8 cellular contexts compared by ENCODE assay signal in the genomic region with DNA sequence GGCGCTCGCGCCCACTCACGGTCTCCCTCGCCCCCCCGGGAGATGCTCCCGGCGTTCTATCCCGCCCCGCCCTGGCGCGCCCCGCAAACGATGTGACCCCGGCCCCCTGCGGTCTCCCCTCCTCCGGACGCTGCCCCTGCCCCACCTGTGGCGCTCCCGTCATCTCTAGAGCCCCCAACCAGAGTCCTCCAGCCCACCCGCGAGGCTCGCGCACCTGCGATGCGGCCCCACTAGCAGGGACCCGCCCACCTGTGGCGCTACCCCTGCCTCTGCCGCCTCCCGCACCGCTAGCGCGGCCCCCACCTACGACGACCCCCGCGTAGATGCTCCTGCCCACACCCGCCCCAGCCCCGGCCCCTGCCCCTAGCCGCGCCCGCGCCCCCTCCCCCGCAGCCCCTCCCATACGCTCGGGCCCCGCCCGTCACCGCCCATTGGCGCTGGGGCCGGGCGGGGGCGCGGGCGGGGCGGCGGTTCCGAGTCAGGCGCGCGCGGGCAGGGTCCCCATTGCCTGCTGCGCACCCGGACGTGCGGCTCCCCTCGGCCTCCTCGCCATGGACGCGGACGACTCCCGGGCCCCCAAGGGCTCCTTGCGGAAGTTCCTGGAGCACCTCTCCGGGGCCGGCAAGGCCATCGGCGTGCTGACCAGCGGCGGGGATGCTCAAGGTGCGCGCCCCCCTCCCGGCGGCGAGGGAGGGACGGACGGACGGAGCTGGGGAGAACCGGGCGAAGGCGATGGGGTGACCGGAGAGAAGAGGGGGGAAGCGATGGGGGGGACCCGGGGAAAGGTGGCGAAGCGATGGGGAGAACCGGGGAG. TPM values are rescaled to one million over a fixed set of nuclear protein-coding genes. Genes with fewer than 3 reads are reported as not detected.
A peak's percentile ranks its signal among the peaks of the same experiment; 100 is the strongest.
DNase-seq lines count a peak whose midpoint lies in the region; ATAC-seq and TF ChIP-seq lines count a peak whose summit lies in the region.

A gene (plus strand): TSS at position 504 of the 814 bp plus-strand sequence. CDS start 48 bp downstream, at position 552.

- peak within 1 kb of the TSS; percentile 71 for H3K23ac ChIP-seq in IMR-90 (ENCODE audit: low read depth, low read length)

- peak within 1 kb of the TSS; percentile 53 for H2AK5ac ChIP-seq in IMR-90 (ENCODE audit: low read depth, low read length)

- H3K27ac ChIP-seq in IMR-90 (ENCODE audit: insufficient read depth, low read length) = peak within 1 kb of the TSS; percentile 94

- no peaks in the 10 kb centered on the region for H3K27me3 Mint-ChIP-seq in Calu3 (ENCODE audit: unreplicated experiment)

- H3K9me3 Mint-ChIP-seq in Calu3 (ENCODE audit: low read depth, unreplicated experiment) = no peaks in the 10 kb centered on the region

- H3K18ac ChIP-seq in IMR-90 (ENCODE audit: low read depth, low read length) = peak within 1 kb of the TSS; percentile 50; the same call in 1 of the 2 replicates

- peak within 1 kb of the TSS; percentile 81 for H3K14ac ChIP-seq in IMR-90 (replicated peaks; ENCODE audit: low read depth, low read length)

- H4K5ac ChIP-seq in IMR-90 (ENCODE audit: low read depth, low read length) = peak within 1 kb of the TSS; percentile 8; the same call in 1 of the 2 replicates

- peak; percentile 94 for TF ChIP-seq POLR2A in IMR-90 (IDR thresholded peaks at IDR 0.05; ENCODE audit: low read depth, low read length)

- H3K4me2 ChIP-seq in IMR-90 (ENCODE audit: low read depth, low read length) = peak within 1 kb of the TSS; percentile 82

- BruUV-seq in Calu3 (replicated peaks; lab: Mats Ljungman, UMichigan) (no TSS peak), IMR-90 (replicated peaks; lab: Mats Ljungman, UMichigan) (no TSS peak)

- H2AK9ac ChIP-seq in IMR-90 (replicated peaks; ENCODE audit: low read depth, low read length, poor library complexity) = peak within 1 kb of the TSS; percentile 97

- H4K91ac ChIP-seq in IMR-90 (ENCODE audit: insufficient read depth, low read depth, low read length) = peak within 1 kb of the TSS; percentile 68; the same call in 1 of the 2 replicates

- peaks cover 15% of the 10 kb centered on the region for H3K4me1 ChIP-seq in IMR-90 (ENCODE audit: control insufficient read depth, insufficient read depth, low read length)

- H4K8ac ChIP-seq in IMR-90 (ENCODE audit: low read depth in 2 of 2, low read length in 2 of 2) = peak within 1 kb of the TSS; percentile 74 to 75; a peak in 3 of 4 replicates

- in situ Hi-C loops in IMR-90 (cut with MboI; ENCODE audit: low sequenced_read_pairs) = no loop called here

- peaks cover 29% of the 10 kb centered on the region for H3K4me1 Mint-ChIP-seq in Calu3 (ENCODE audit: low read depth, unreplicated experiment)

- H3K36me3 ChIP-seq in IMR-90 (ENCODE audit: control insufficient read depth, insufficient read depth, low read length) = peaks cover 23% of the 10 kb centered on the region

- H2BK20ac ChIP-seq in IMR-90 (ENCODE audit: low read depth, low read length) = no peak within 1 kb of the TSS

- peak within 1 kb of the TSS; percentile 99 for H3K4me3 Mint-ChIP-seq in Calu3 (ENCODE audit: low read depth, unreplicated experiment)

- H3K9me3 ChIP-seq in IMR-90 (ENCODE audit: control insufficient read depth, insufficient read depth, low read length) = no peaks in the 10 kb centered on the region

- peak within 1 kb of the TSS; percentile 95 for H3K9ac ChIP-seq in IMR-90 (ENCODE audit: low read depth, low read length)

- CTCF ChIA-PET in Calu3 (lab: Charles Lee) = interaction anchor here (0.6 to 0.9 kb wide), 3 partner anchors 22 to 313 kb away, joined by 3 to 4 read pairs (median 3); no protein-coding TSS in a partner anchor
- CTCF ChIA-PET in IMR-90 (lab: Yijun Ruan, JAX) = no interaction called here

- H3K79me1 ChIP-seq in IMR-90 (ENCODE audit: low read depth in 1 of 2, low read length in 2 of 2) = peaks cover 6 to 29% of the 10 kb centered on the region in 2 experiments; a peak in 3 of 4 replicates

- TF ChIP-seq CTCF in Calu3 (IDR thresholded peaks at IDR 0.05; ENCODE audit: unreplicated experiment) (no peak), IMR-90 (conservative IDR thresholded peaks at IDR 0.05; ENCODE audit: low read depth, low read length) (no peak)

- dilution Hi-C loops in IMR-90 (cut with HindIII; ENCODE audit: low sequenced_read_pairs, unreplicated experiment) = no loop called here

- H3K27ac Mint-ChIP-seq in Calu3 (ENCODE audit: unreplicated experiment) = peak within 1 kb of the TSS; percentile 85

- peak within 1 kb of the TSS; percentile 81 for H3K4ac ChIP-seq in IMR-90 (ENCODE audit: low read depth, low read length)

- 1% methylated on average over 20 of the region's 96 CpGs; no CpG with 5 or more reads in 1 of the 2 experiments for WGBS in IMR-90 (ENCODE audit: extremely low coverage in 2 of 2, insufficient read length in 1 of 2), 2 experiments

- peaks cover 26% of the 10 kb centered on the region for H4K20me1 ChIP-seq in IMR-90 (ENCODE audit: insufficient read depth, low read length)

- no peak within 1 kb of the TSS; the same call in 2 of the 3 replicates for H2BK15ac ChIP-seq in IMR-90 (ENCODE audit: low read depth, low read length)

- peaks cover 50% of the 10 kb centered on the region for H3K36me3 Mint-ChIP-seq in Calu3 (ENCODE audit: insufficient read depth, unreplicated experiment)

- peak within 1 kb of the TSS; percentile 100 for H3K4me3 ChIP-seq in IMR-90 (ENCODE audit: insufficient read depth, low read depth, low read length)

- H3K9me1 ChIP-seq in IMR-90 (ENCODE audit: insufficient read depth, low read length) = peaks cover 17% of the 10 kb centered on the region

- DNase-seq in Calu3 (peak; percentile 70), IMR-90 (no peak), dermis microvascular lymphatic vessel endothelial cell (ENCODE audit: low read depth in 2 of 2) (peak in 1 of 2 donors; percentile 41), medulla oblongata (ENCODE audit: extremely low spot score) (peak; percentile 39)
- peak; percentile 72 to 77 for DNase-seq in activated CD4-positive, alpha-beta T cell treated with anti-CD3 and anti-CD28 coated beads for 4 hours
- DNase-seq in stimulated activated CD8-positive, alpha-beta memory T cell treated with anti-CD3 and anti-CD28 coated beads, Interleukin-15, amount 100 ng/mL, for 1 hour (ENCODE audit: low read depth) = peak; percentile 24

- ATAC-seq in GM21367 (IDR thresholded peaks at IDR 0.05; ENCODE audit: unreplicated experiment) = peak; percentile 34
- ATAC-seq in IMR-90 (ENCODE audit: low read depth) = peak; percentile 72
- ATAC-seq in GM18858 (IDR thresholded peaks at IDR 0.05; ENCODE audit: unreplicated experiment) = no peak

- H3K56ac ChIP-seq in IMR-90 (ENCODE audit: extremely low read depth, insufficient read depth, low read length) = peak within 1 kb of the TSS; percentile 87

- peak within 1 kb of the TSS; percentile 78 for H2BK5ac ChIP-seq in IMR-90 (ENCODE audit: low read depth, low read length, poor library complexity, severe bottlenecking)

- H2AFZ ChIP-seq in IMR-90 (replicated peaks; ENCODE audit: low read length, poor library complexity) = peak within 1 kb of the TSS; percentile 84

- POLR2A ChIA-PET in IMR-90 (lab: Charles Lee; ENCODE audit: unreplicated experiment) = no interaction called here

- H2BK120ac ChIP-seq in IMR-90 (ENCODE audit: low read depth, low read length) = peak within 1 kb of the TSS; percentile 52

- no peak for TF ChIP-seq RAD21 in IMR-90 (IDR thresholded peaks at IDR 0.05; ENCODE audit: low read length)

- intact Hi-C loops in Calu3 (cut with micrococcal nuclease; ENCODE audit: unreplicated experiment) = no loop called here
- intact Hi-C loops in IMR-90 (cut with micrococcal nuclease) = loop anchor here (1.0 to 2.0 kb wide), 2 partner anchors 18 to 40 kb away; no protein-coding TSS in a partner anchor

- H3K27me3 ChIP-seq in IMR-90 (ENCODE audit: control insufficient read depth, insufficient read depth, low read length) = no peaks in the 10 kb centered on the region

TF ChIP-seq in IMR-90, 13 proteins besides CTCF, POLR2A, EP300 and RAD21:
- peak; percentile 66; the same call in 1 of the 2 replicates for TF ChIP-seq MAZ (IDR thresholded peaks at IDR 0.05; ENCODE audit: borderline replicate concordance, low read depth, low read length)
- no peak; the same call in 1 of the 2 replicates for TF ChIP-seq MXI1 (IDR thresholded peaks at IDR 0.05; ENCODE audit: borderline replicate concordance, low read depth, low read length)
TF ChIP-seq in IMR-90: peak in this region for 1.

RNA-seq across cellular contexts. Expression of the gene that starts here (rescaled TPM):
- total RNA-seq in Calu3 (2022) = 253 and 272 TPM in 2 replicates
- 281 and 294 TPM in 2 replicates for total RNA-seq in IMR-90 (2012; rRNA removed)
- polyA plus RNA-seq in IMR-90 (2012; rRNA removed) = 223 and 249 TPM in 2 replicates
- 173 and 244 TPM in 2 replicates for polyA plus RNA-seq in IMR-90 (2012; cell fraction: cytosol; rRNA removed)
- polyA plus RNA-seq in IMR-90 (2012; cell fraction: nucleus; rRNA removed; ENCODE audit: low replicate concordance) = 276 and 335 TPM in 2 replicates
- total RNA-seq in dermis microvascular lymphatic vessel endothelial cell = 151 and 166 TPM in 2 replicates
